Comparison of ENCODE assay signal across 7 cellular contexts in the genomic region with DNA sequence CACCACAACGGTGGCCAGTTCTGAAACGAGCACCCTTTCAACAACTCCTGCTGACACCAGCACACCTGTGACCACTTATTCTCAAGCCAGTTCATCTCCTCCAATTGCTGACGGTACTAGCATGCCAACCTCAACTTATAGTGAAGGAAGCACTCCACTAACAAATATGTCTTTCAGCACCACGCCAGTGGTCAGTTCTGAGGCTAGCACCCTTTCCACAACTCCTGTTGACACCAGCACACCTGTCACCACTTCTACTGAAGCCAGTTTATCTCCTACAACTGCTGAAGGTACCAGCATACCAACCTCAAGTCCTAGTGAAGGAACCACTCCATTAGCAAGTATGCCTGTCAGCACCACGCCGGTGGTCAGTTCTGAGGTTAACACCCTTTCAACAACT. TPM values are rescaled to one million over a fixed set of nuclear protein-coding genes. Genes with fewer than 3 reads are reported as not detected.
"Had no signal": no experiment of that assay in that cellular context is flagged by ENCODE, and none has a peak within 500 bp of the region (broad histone marks: within the 10 kb centered on the region; RNA-seq: fewer than 3 reads in every experiment).

No MANE protein-coding gene starts in this region.

RNA-seq across cellular contexts. Expression of a gene that starts 21.4 kb away (rescaled TPM):
- total RNA-seq: GM23248, H1, H4, H7, H9, HFFc6 had no signal
- polyA plus RNA-seq: GM23248, GM23338 had no signal
